25 cellular contexts compared by ENCODE assay signal in genomic region chr20:41811456-41811855, GRCh38.
DNase-seq lines count a peak whose midpoint lies in the region; ATAC-seq and TF ChIP-seq lines count a peak whose summit lies in the region.
"Had no signal": no experiment of that assay in that cellular context is flagged by ENCODE, and none has a peak within 500 bp of the region (broad histone marks: within the 10 kb centered on the region; RNA-seq: fewer than 3 reads in every experiment).

No MANE protein-coding gene starts in this region.

- no peaks in the 10 kb centered on the region for H3K4me1 Mint-ChIP-seq in WTC11
- H3K4me1 Mint-ChIP-seq: B cell; CD14-positive monocyte; CD4-positive, alpha-beta memory T cell; CD4-positive, CD25-positive, alpha-beta regulatory T cell; CD8-positive, alpha-beta memory T cell had no signal

- peaks cover 37% of the 10 kb centered on the region for H3K9me3 Mint-ChIP-seq in WTC11

- no peak for TF ChIP-seq CTCF in WTC11 (IDR thresholded peaks at IDR 0.05)

- no peak for ATAC-seq in WTC11
- ATAC-seq: A549; CD8-positive, alpha-beta T cell had no signal

- POLR2A ChIA-PET in WTC11 (lab: Charles Lee): no interaction called here

- H3K27me3 Mint-ChIP-seq in WTC11 (ENCODE audit: low read depth): no peaks in the 10 kb centered on the region
- H3K27me3 Mint-ChIP-seq: B cell; CD4-positive, alpha-beta memory T cell; CD4-positive, CD25-positive, alpha-beta regulatory T cell had no signal

- H3K27ac Mint-ChIP-seq in WTC11: no peak overlapping the region
- H3K27ac Mint-ChIP-seq: B cell; CD14-positive monocyte; CD4-positive, alpha-beta memory T cell; CD4-positive, alpha-beta T cell; CD8-positive, alpha-beta memory T cell; CD8-positive, alpha-beta T cell had no signal

- H3K4me3 Mint-ChIP-seq in WTC11: no peak overlapping the region
- H3K4me3 Mint-ChIP-seq: B cell; CD14-positive monocyte; CD4-positive, alpha-beta memory T cell; CD4-positive, alpha-beta T cell; CD4-positive, CD25-positive, alpha-beta regulatory T cell; CD8-positive, alpha-beta T cell had no signal

- peaks cover 22% of the 10 kb centered on the region for H3K36me3 Mint-ChIP-seq in WTC11
- H3K36me3 Mint-ChIP-seq: CD14-positive monocyte; CD4-positive, alpha-beta memory T cell; CD4-positive, CD25-positive, alpha-beta regulatory T cell; CD8-positive, alpha-beta T cell had no signal

- no peak for DNase-seq in WTC11 (ENCODE audit: low spot score)
- DNase-seq in HPDE6-E6E7 (ENCODE audit: extremely low spot score): no peak
- DNase-seq: 8988T; ACHN; AML-193; BE2C; C1 segment of cervical spinal cord; Caco-2; Calu3; CD4-positive, alpha-beta memory T cell; CD4-positive, alpha-beta T cell; CD4-positive, CD25-positive, alpha-beta regulatory T cell; CD8-positive, alpha-beta memory T cell; CD8-positive, alpha-beta T cell; COR-L47; DMS 273 treated with DMSO at 0.1 percent for 48 hours; DMS153; DMS53; DMS79; DMS79 treated with DMSO at 0.1 percent for 48 hours; DND-41; EL had no signal

- CTCF ChIA-PET in WTC11 (lab: Charles Lee): no interaction called here

TF ChIP-seq in WTC11, 78 proteins besides CTCF, POLR2A, EP300 and RAD21:
- TF ChIP-seq PREB (CRISPR knock-in tag; IDR thresholded peaks at IDR 0.05; ENCODE audit: borderline replicate concordance): no peak
- TF ChIP-seq ZNF317 (CRISPR knock-in tag; IDR thresholded peaks at IDR 0.05; ENCODE audit: borderline replicate concordance, low read depth): peak; percentile 91
- TF ChIP-seq GABPB1 (CRISPR knock-in tag; IDR thresholded peaks at IDR 0.05): no peak
- TF ChIP-seq AR (CRISPR knock-in tag; IDR thresholded peaks at IDR 0.05): no peak
